23 cellular contexts compared by ENCODE assay signal in the genomic region with DNA sequence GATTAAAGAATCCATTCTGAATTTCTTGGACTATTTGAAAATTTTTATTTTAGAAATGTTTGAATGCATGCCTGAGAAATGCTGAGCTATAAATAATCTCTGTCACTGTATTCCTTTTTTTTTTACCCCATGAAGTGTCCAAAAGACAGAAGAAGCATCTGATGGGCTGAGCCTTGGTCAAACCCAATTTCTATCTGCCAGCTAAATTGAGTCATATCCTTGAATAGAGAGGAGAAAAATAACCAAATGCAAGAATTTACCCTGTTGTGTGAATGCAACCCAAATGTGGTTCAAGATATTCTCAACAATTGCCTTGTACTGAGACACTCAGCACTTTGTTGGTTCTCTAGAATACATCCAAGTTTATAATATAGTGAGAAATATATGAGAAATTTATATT.
DNase-seq lines count a peak whose midpoint lies in the region; ATAC-seq and TF ChIP-seq lines count a peak whose summit lies in the region.
"Had no signal": no experiment of that assay in that cellular context is flagged by ENCODE, and none has a peak within 500 bp of the region (broad histone marks: within the 10 kb centered on the region; RNA-seq: fewer than 3 reads in every experiment).

No MANE protein-coding gene starts in this region.

- no peaks in the 10 kb centered on the region for H3K27me3 ChIP-seq in SJSA1 (replicated peaks)
- H3K27me3 ChIP-seq: colonic mucosa, gastrocnemius medialis, right atrium auricular region, tibial nerve had no signal

- peaks cover 31% of the 10 kb centered on the region for H3K4me1 ChIP-seq in SJSA1 (replicated peaks)
- no peaks in the 10 kb centered on the region for H3K4me1 ChIP-seq in mucosa of descending colon (ENCODE audit: low read depth)
- H3K4me1 ChIP-seq: colonic mucosa, gastrocnemius medialis, HAP-1, right atrium auricular region, tibial nerve had no signal

- DNase-seq in A172 (ENCODE audit: low spot score) = peak; percentile 38
- peak; percentile 31 for DNase-seq in GM04503 (ENCODE audit: low read depth)
- no peak for DNase-seq in SJSA1 (ENCODE audit: low read depth in 1 of 2, low spot score in 2 of 2)
- peak; percentile 23 for DNase-seq in fibroblast of pulmonary artery (ENCODE audit: low read depth)
- DNase-seq in mucosa of descending colon = no peak
- DNase-seq in hypothalamus (lab: John Stamatoyannopoulos, UW) = no peak
- DNase-seq: activated CD4-positive, alpha-beta T cell treated with anti-CD3 and anti-CD28 coated beads for 36 hours; activated CD8-positive, alpha-beta memory T cell treated with anti-CD3 and anti-CD28 coated beads, Interleukin-2, amount 50 U/mL, for 4 hours; activated effector memory CD4-positive, alpha-beta T cell treated with anti-CD3 and anti-CD28 coated beads, Interleukin-2, amount 50 U/mL, for 16 hours; anterior cingulate cortex; CD4-positive, alpha-beta memory T cell; colonic mucosa; gastrocnemius medialis; KG1; NCI-H1048; NCI-H774; occipital lobe had no signal

- H3K4me3 ChIP-seq in SJSA1 (no peak overlapping the region), fibroblast of pulmonary artery (replicated peaks; ENCODE audit: low read depth, low read length) (no peak overlapping the region), mucosa of descending colon (no peak overlapping the region)
- H3K4me3 ChIP-seq: colonic mucosa, gastrocnemius medialis, HAP-1, right atrium auricular region, tibial nerve had no signal

- H3K36me3 ChIP-seq in SJSA1 = 0 out of 2 replicates have a peak, but pooled peaks cover 3% of the 10 kb centered on the region
- no peaks in the 10 kb centered on the region for H3K36me3 ChIP-seq in mucosa of descending colon (ENCODE audit: low read depth)
- H3K36me3 ChIP-seq: colonic mucosa, gastrocnemius medialis, HAP-1, right atrium auricular region, tibial nerve had no signal

- peaks cover 13% of the 10 kb centered on the region for H3K9me3 ChIP-seq in SJSA1 (replicated peaks)
- H3K9me3 ChIP-seq in mucosa of descending colon = no peaks in the 10 kb centered on the region
- H3K9me3 ChIP-seq: colonic mucosa, gastrocnemius medialis, HAP-1, right atrium auricular region had no signal

- ATAC-seq in HG03097 (IDR thresholded peaks at IDR 0.05; ENCODE audit: low FRiP score, unreplicated experiment) (no peak), mucosa of descending colon (no peak), GM19397 (IDR thresholded peaks at IDR 0.05; ENCODE audit: unreplicated experiment) (no peak)
- ATAC-seq: activated CD4-positive, alpha-beta T cell treated with anti-CD3 and anti-CD28 coated beads for 36 hours; gastrocnemius medialis; stimulated activated memory B cell treated with anti-CD40 and anti-IgM and Interleukin-4, amounts not matched to agents 10 μg/mL and 1 μg/mL and 100 μg/mL, for 72 hours had no signal

- TF ChIP-seq CTCF in fibroblast of pulmonary artery (IDR thresholded peaks at IDR 0.05; ENCODE audit: low read length, missing control alignments) = no peak
- no peak for TF ChIP-seq CTCF in mucosa of descending colon (IDR thresholded peaks at IDR 0.05)

- H3K27ac ChIP-seq in SJSA1 = peak overlapping the region; percentile 94
- H3K27ac ChIP-seq: colonic mucosa, gastrocnemius medialis, right atrium auricular region, tibial nerve had no signal

- intact Hi-C loops in mucosa of descending colon (cut with DNase I, micrococcal nuclease) = no loop called here

Comparison
In these comparisons a context has a peak if more than half of its experiments do, and no peak if none do; other contexts are left out.
1. DNase-seq: peak in A172 (single experiment), GM04503 (single experiment) and fibroblast of pulmonary artery (single experiment); none in SJSA1 (0 of 2), mucosa of descending colon (0 of 3) and hypothalamus (0 of 51).